Comparison of ENCODE assay signal across 1 cellular context in genomic region chr2:235946590-235946989, GRCh38.
TF ChIP-seq lines count a peak whose summit lies in the region.

No MANE protein-coding gene starts in this region.

TF ChIP-seq in HepG2, 621 proteins besides CTCF, POLR2A, EP300 and RAD21 (continued from another document):
- TF ChIP-seq TFDP2 (CRISPR knock-in tag; IDR thresholded peaks at IDR 0.05) (no peak), SALL2 (CRISPR knock-in tag; IDR thresholded peaks at IDR 0.05) (no peak), PHF8 (CRISPR knock-in tag; IDR thresholded peaks at IDR 0.05) (no peak), CEBPG (CRISPR knock-in tag; IDR thresholded peaks at IDR 0.05) (no peak), BORCS8-MEF2B (CRISPR knock-in tag; IDR thresholded peaks at IDR 0.05) (no peak), MIXL1 (CRISPR knock-in tag; IDR thresholded peaks at IDR 0.05) (no peak), HIC2 (CRISPR knock-in tag; IDR thresholded peaks at IDR 0.05; ENCODE audit: low read depth) (no peak), ATF7-NPFF (CRISPR knock-in tag; IDR thresholded peaks at IDR 0.05; ENCODE audit: low read depth) (no peak), AHDC1 (CRISPR knock-in tag; IDR thresholded peaks at IDR 0.05; ENCODE audit: borderline replicate concordance) (no peak)
TF ChIP-seq in HepG2: peak in this region for 0.
